In the genomic region with DNA sequence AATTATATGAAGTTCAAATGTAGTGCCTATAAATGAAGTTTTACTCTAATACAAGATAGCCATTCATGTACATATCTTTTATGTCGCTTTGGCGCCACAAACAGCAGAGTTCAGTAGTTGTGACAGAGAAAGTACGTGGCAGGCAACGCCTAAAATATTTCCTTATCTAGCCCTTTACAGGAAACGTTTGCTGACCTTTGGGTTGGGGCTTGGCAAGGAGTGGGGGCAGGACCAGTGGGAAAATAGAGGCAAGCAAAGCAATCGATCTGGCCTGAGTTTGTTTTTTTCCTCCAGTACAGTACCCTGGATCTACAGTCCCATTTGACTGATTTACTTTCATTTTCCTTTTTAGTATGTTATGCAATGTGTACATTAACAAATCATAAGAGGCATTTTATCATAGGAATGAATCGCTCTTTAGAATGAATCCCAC, we compare ENCODE assay signal across 8 cellular contexts. TPM values are rescaled to one million over a fixed set of nuclear protein-coding genes. Genes with fewer than 3 reads are reported as not detected.
DNase-seq lines count a peak whose midpoint lies in the region; ATAC-seq and TF ChIP-seq lines count a peak whose summit lies in the region.

No MANE protein-coding gene starts in this region.

- H3K27ac ChIP-seq in right cardiac atrium (ENCODE audit: low read length) (peak overlapping the region; percentile 20), neural progenitor cell (no peak overlapping the region)

- no peak overlapping the region for H3K4me2 ChIP-seq in neural progenitor cell

- WGBS in right cardiac atrium: 3% methylated on average over 7 of the region's 7 CpGs

- no peaks in the 10 kb centered on the region for H3K27me3 Mint-ChIP-seq in activated T-cell treated with anti-CD3 and anti-CD28 coated beads, Interleukin-2, amount 50 U/mL, for 4 hours (ENCODE audit: low read depth)
- H3K27me3 Mint-ChIP-seq in type B pancreatic cell (peaks cover 13% of the 10 kb centered on the region), neural progenitor cell (ENCODE audit: insufficient read depth, low read depth) (no peaks in the 10 kb centered on the region)

- H3K79me2 ChIP-seq in neural progenitor cell (ENCODE audit: low read depth): no peaks in the 10 kb centered on the region

- H3K27ac Mint-ChIP-seq in type B pancreatic cell: peak overlapping the region; percentile 64
- no peak overlapping the region for H3K27ac Mint-ChIP-seq in neural progenitor cell

- peak overlapping the region; percentile 58 for H3K4me3 ChIP-seq in GM12865 (ENCODE audit: low read depth, low read length)
- peak overlapping the region; percentile 68 for H3K4me3 ChIP-seq in right cardiac atrium (ENCODE audit: low read length)
- no peak overlapping the region for H3K4me3 ChIP-seq in neural progenitor cell

- no peaks in the 10 kb centered on the region for H3K9me3 Mint-ChIP-seq in activated T-cell treated with anti-CD3 and anti-CD28 coated beads, Interleukin-2, amount 50 U/mL, for 4 hours
- H3K9me3 Mint-ChIP-seq in type B pancreatic cell (no peaks in the 10 kb centered on the region), neural progenitor cell (no peaks in the 10 kb centered on the region)

- H3F3A ChIP-seq in neural progenitor cell (ENCODE audit: low read depth): no peaks in the 10 kb centered on the region

- no peak for TF ChIP-seq CTCF in GM12865 (IDR thresholded peaks at IDR 0.05; ENCODE audit: insufficient read depth, low read depth, low read length, missing control alignments)
- TF ChIP-seq CTCF in type B pancreatic cell (conservative IDR thresholded peaks at IDR 0.05): no peak
- TF ChIP-seq CTCF in neural progenitor cell (IDR thresholded peaks at IDR 0.05): no peak

- H3K27me3 ChIP-seq in right cardiac atrium (ENCODE audit: control insufficient read depth, insufficient read depth) (no peaks in the 10 kb centered on the region), neural progenitor cell (no peaks in the 10 kb centered on the region)

- intact Hi-C loops in right cardiac atrium (cut with DNase I): no loop called here

- peaks cover 15% of the 10 kb centered on the region for H3K4me1 Mint-ChIP-seq in activated T-cell treated with anti-CD3 and anti-CD28 coated beads, Interleukin-2, amount 50 U/mL, for 4 hours (ENCODE audit: low read depth)
- H3K4me1 Mint-ChIP-seq in type B pancreatic cell (ENCODE audit: unreplicated experiment) (peaks cover 8% of the 10 kb centered on the region), neural progenitor cell (no peaks in the 10 kb centered on the region)

- no peaks in the 10 kb centered on the region for H3K36me3 ChIP-seq in neural progenitor cell

- H3K9me3 ChIP-seq in right cardiac atrium (ENCODE audit: control insufficient read depth, low read length) (no peaks in the 10 kb centered on the region), neural progenitor cell (ENCODE audit: low read depth) (no peaks in the 10 kb centered on the region)

- DNase-seq in GM12865 (ENCODE audit: low read depth): peak; percentile 30
- peak in 75 of 76 experiments; percentile 12 to 93 (median 75) for DNase-seq in HUDEP-2 (lab: John Stamatoyannopoulos, UW; ENCODE audit: unreplicated experiment in 76 of 76)
- DNase-seq in activated T-cell treated with anti-CD3 and anti-CD28 coated beads, Interleukin-2, amount 50 U/mL, for 4 hours: no peak
- peak; percentile 67 to 73 (median 67) for DNase-seq in right cardiac atrium
- no peak for DNase-seq in type B pancreatic cell (ENCODE audit: extremely low spot score, unreplicated experiment)
- no peak for DNase-seq in neural progenitor cell (ENCODE audit: low spot score)
- DNase-seq in mesenteric fat pad (ENCODE audit: low spot score): no peak

- H3K4me3 Mint-ChIP-seq in activated T-cell treated with anti-CD3 and anti-CD28 coated beads, Interleukin-2, amount 50 U/mL, for 4 hours: peak overlapping the region; percentile 82
- H3K4me3 Mint-ChIP-seq in type B pancreatic cell (peak overlapping the region; percentile 8), neural progenitor cell (no peak overlapping the region)

- H3K36me3 Mint-ChIP-seq in activated T-cell treated with anti-CD3 and anti-CD28 coated beads, Interleukin-2, amount 50 U/mL, for 4 hours (ENCODE audit: insufficient read depth): no peaks in the 10 kb centered on the region
- H3K36me3 Mint-ChIP-seq in type B pancreatic cell (no peaks in the 10 kb centered on the region), neural progenitor cell (no peaks in the 10 kb centered on the region)

- peak; percentile 83 for ATAC-seq in GM21576 (IDR thresholded peaks at IDR 0.05; ENCODE audit: unreplicated experiment)
- ATAC-seq in activated T-cell treated with anti-CD3 and anti-CD28 coated beads, Interleukin-2, amount 50 U/mL, for 4 hours: peak; percentile 73 to 76
- ATAC-seq in right cardiac atrium: peak; percentile 92 to 94

- H4K20me1 ChIP-seq in neural progenitor cell (ENCODE audit: low read depth): no peaks in the 10 kb centered on the region

- no peaks in the 10 kb centered on the region for H3K4me1 ChIP-seq in right cardiac atrium (ENCODE audit: control insufficient read depth, insufficient read depth, low read length)
- H3K4me1 ChIP-seq in neural progenitor cell: no peaks in the 10 kb centered on the region

- no peak overlapping the region for H3K9ac ChIP-seq in neural progenitor cell

- H2AFZ ChIP-seq in neural progenitor cell (replicated peaks): no peak overlapping the region

RNA-seq across cellular contexts. Expression of a gene that starts 13.1 kb away (rescaled TPM):
- not detected for total RNA-seq in activated T-cell treated with anti-CD3 and anti-CD28 coated beads, Interleukin-2, amount 50 U/mL, for 4 hours
- 1 to 10 TPM; 4.1 to 6.9 (median 5.7) TPM for total RNA-seq in right cardiac atrium
- 8.9 TPM for polyA plus RNA-seq in right cardiac atrium
- 2.5 TPM in 1 of 2 replicates, not detected in the other for total RNA-seq in type B pancreatic cell (ENCODE audit: low replicate concordance)
- not detected in 2 replicates for total RNA-seq in neural progenitor cell (ENCODE audit: low replicate concordance)
- 6.0 TPM for total RNA-seq in mesenteric fat pad

Comparison
In these comparisons a context has a peak if more than half of its experiments do, and no peak if none do; other contexts are left out.
1. DNase-seq: peak in GM12865 (single experiment), HUDEP-2 (75 of 76) and right cardiac atrium (3 of 3); none in activated T-cell treated with anti-CD3 and anti-CD28 coated beads, Interleukin-2, amount 50 U/mL, for 4 hours (single experiment), type B pancreatic cell (single experiment), neural progenitor cell (single experiment) and mesenteric fat pad (single experiment).
2. Peak in every context shown above with its lines, with median percentiles within 50 percentile points of each other: ATAC-seq.